8 cellular contexts compared by ENCODE assay signal in genomic region chrX:54999717-55000598, GRCh38. TPM values are rescaled to one million over a fixed set of nuclear protein-coding genes. Genes with fewer than 3 reads are reported as not detected.
DNase-seq lines count a peak whose midpoint lies in the region; ATAC-seq and TF ChIP-seq lines count a peak whose summit lies in the region.

Gene APEX2 (plus strand): TSS chrX:55000363. CDS start chrX:55000423, 60 bp downstream.

- H3K4me3 Mint-ChIP-seq in natural killer cell treated with Interleukin-12 subunit alpha and Interleukin-12 subunit beta and Interleukin-15 and Interleukin-18, amount 100 ng/mL, for 72 hours, result peak within 1 kb of the TSS; percentile 99

- peak; percentile 95 for ATAC-seq in natural killer cell treated with Interleukin-12 subunit alpha and Interleukin-12 subunit beta and Interleukin-15 and Interleukin-18, amount 100 ng/mL, for 72 hours
- peak; percentile 96 for ATAC-seq in stimulated activated naive CD8-positive, alpha-beta T cell treated with anti-CD3 and anti-CD28 coated beads, Interleukin-15, Interleukin-2, amounts not matched to agents 100 U/mL and 50 U/mL, for 24 hours

- H3K27ac Mint-ChIP-seq in natural killer cell treated with Interleukin-12 subunit alpha and Interleukin-12 subunit beta and Interleukin-15 and Interleukin-18, amount 100 ng/mL, for 72 hours, result peak within 1 kb of the TSS; percentile 91 to 95

- H3K27me3 ChIP-seq in H7 (ENCODE audit: control insufficient read depth, insufficient read depth, low read length), result no peaks in the 10 kb centered on the region

- H3K27me3 Mint-ChIP-seq in natural killer cell treated with Interleukin-12 subunit alpha and Interleukin-12 subunit beta and Interleukin-15 and Interleukin-18, amount 100 ng/mL, for 72 hours, result peaks cover 0 to 7% of the 10 kb centered on the region in 2 donors

- H3K36me3 Mint-ChIP-seq in natural killer cell treated with Interleukin-12 subunit alpha and Interleukin-12 subunit beta and Interleukin-15 and Interleukin-18, amount 100 ng/mL, for 72 hours, result peaks cover 15% of the 10 kb centered on the region

- H3K4me3 ChIP-seq in H7 (ENCODE audit: insufficient read depth, low read depth, low read length) (peak within 1 kb of the TSS; percentile 58), fibroblast of pulmonary artery (replicated peaks; ENCODE audit: low read depth, low read length) (peak within 1 kb of the TSS; percentile 77)

- H3K9me3 Mint-ChIP-seq in natural killer cell treated with Interleukin-12 subunit alpha and Interleukin-12 subunit beta and Interleukin-15 and Interleukin-18, amount 100 ng/mL, for 72 hours, result no peaks in the 10 kb centered on the region

- H3K4me1 Mint-ChIP-seq in natural killer cell treated with Interleukin-12 subunit alpha and Interleukin-12 subunit beta and Interleukin-15 and Interleukin-18, amount 100 ng/mL, for 72 hours (ENCODE audit: low read depth in 2 of 2), result peaks cover 21% of the 10 kb centered on the region in 2 donors

- TF ChIP-seq CTCF in fibroblast of pulmonary artery (IDR thresholded peaks at IDR 0.05; ENCODE audit: low read length, missing control alignments), result no peak

- peaks cover 6% of the 10 kb centered on the region for H3K36me3 ChIP-seq in H7 (replicated peaks; ENCODE audit: control insufficient read depth, insufficient read depth, low read length)

- DNase-seq in ELF-1 (ENCODE audit: low read depth, low spot score) (peak; percentile 98), H7 (peak; percentile 81), M059J (ENCODE audit: low read depth) (peak; percentile 94), SHP77 (lab: John Stamatoyannopoulos, UW) (peak; percentile 99 to 100), fibroblast of pulmonary artery (ENCODE audit: low read depth) (peak; percentile 93)
- peak; percentile 83 for DNase-seq in activated effector memory CD4-positive, alpha-beta T cell treated with Interleukin-2 at 50 U/mL for 16 hours
- DNase-seq in natural killer cell treated with Interleukin-12 subunit alpha and Interleukin-12 subunit beta and Interleukin-15 and Interleukin-18, amount 100 ng/mL, for 72 hours (ENCODE audit: low spot score), result peak; percentile 91
- peak; percentile 84 for DNase-seq in stimulated activated naive CD8-positive, alpha-beta T cell treated with anti-CD3 and anti-CD28 coated beads, Interleukin-15, Interleukin-2, amounts not matched to agents 100 U/mL and 50 U/mL, for 24 hours

RNA-seq across cellular contexts. Expression of gene APEX2, which starts in this region (rescaled TPM):
- total RNA-seq in H7 (2014; rRNA removed; shearing (Covaris generic)), result 21.7 and 26.4 TPM in 2 replicates
- 32.8 and 38.4 TPM in 2 replicates for total RNA-seq in M059J (2014; rRNA removed; shearing (Covaris generic))
- 10 to 100 TPM; 24.1 to 34.1 TPM for total RNA-seq in natural killer cell treated with Interleukin-12 subunit alpha and Interleukin-12 subunit beta and Interleukin-15 and Interleukin-18, amount 100 ng/mL, for 72 hours

Comparison
In these comparisons a context has a peak if more than half of its experiments do, and no peak if none do; other contexts are left out.
1. Peak in every context shown above with its lines: DNase-seq, ATAC-seq and H3K4me3 ChIP-seq.